ENCODE assay signal across 1 cellular context in the genomic region with DNA sequence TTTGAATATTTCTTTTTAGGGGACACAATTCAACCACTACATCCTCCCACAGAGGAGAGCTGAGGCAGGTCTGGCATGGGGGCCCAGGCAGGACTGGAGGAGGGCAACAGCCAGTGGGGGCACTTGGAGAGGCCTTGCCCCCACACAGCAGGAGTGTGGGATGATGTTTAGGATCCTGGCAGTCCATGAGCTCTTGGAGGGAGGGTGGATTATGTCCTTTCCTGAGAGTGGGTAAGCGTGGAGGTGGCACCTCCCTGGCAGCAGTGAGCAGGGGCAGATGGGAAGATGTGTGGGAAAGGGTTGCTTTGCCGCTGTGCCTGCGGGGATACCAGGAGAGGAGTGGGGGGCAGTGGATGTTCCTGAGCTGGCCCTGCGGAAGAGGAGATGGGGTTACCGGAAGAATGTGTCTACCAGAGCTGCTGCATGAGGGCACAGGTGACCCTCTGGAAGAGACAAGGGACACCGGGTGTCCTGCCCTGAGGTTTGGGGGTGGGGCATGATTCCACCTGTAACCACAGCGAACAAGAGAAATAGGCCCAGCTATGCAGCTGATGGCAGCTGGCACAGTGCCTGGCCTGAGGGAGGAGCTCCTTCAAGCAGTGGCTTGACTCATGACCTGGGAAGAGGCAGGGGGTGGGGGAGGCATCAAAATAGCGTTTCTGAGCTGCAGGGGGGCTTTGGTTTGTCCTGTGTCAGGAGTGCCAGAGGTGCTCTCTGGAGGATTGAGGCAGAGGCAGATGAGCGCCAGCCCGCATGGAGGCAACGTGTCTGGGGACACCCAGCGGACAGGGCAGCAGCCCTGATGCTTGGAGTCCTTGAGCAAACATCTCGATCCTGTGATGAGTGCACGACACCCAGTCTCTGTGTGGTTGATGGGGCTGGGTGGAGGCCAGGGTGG.
TF ChIP-seq lines count a peak whose summit lies in the region.

No MANE protein-coding gene starts in this region.

TF ChIP-seq in WTC11, 78 proteins besides CTCF, POLR2A, EP300 and RAD21 (continued from another document):
- TF ChIP-seq, protein P1, sequence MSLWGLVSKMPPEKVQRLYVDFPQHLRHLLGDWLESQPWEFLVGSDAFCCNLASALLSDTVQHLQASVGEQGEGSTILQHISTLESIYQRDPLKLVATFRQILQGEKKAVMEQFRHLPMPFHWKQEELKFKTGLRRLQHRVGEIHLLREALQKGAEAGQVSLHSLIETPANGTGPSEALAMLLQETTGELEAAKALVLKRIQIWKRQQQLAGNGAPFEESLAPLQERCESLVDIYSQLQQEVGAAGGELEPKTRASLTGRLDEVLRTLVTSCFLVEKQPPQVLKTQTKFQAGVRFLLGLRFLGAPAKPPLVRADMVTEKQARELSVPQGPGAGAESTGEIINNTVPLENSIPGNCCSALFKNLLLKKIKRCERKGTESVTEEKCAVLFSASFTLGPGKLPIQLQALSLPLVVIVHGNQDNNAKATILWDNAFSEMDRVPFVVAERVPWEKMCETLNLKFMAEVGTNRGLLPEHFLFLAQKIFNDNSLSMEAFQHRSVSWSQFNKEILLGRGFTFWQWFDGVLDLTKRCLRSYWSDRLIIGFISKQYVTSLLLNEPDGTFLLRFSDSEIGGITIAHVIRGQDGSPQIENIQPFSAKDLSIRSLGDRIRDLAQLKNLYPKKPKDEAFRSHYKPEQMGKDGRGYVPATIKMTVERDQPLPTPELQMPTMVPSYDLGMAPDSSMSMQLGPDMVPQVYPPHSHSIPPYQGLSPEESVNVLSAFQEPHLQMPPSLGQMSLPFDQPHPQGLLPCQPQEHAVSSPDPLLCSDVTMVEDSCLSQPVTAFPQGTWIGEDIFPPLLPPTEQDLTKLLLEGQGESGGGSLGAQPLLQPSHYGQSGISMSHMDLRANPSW (CRISPR knock-in tag; conservative IDR thresholded peaks at IDR 0.05; ENCODE audit: low read depth), result no peak
- no peak for TF ChIP-seq CREB1 (CRISPR knock-in tag; IDR thresholded peaks at IDR 0.05)
- no peak for TF ChIP-seq ZNF138 (CRISPR knock-in tag; conservative IDR thresholded peaks at IDR 0.05)
- TF ChIP-seq, protein P2, sequence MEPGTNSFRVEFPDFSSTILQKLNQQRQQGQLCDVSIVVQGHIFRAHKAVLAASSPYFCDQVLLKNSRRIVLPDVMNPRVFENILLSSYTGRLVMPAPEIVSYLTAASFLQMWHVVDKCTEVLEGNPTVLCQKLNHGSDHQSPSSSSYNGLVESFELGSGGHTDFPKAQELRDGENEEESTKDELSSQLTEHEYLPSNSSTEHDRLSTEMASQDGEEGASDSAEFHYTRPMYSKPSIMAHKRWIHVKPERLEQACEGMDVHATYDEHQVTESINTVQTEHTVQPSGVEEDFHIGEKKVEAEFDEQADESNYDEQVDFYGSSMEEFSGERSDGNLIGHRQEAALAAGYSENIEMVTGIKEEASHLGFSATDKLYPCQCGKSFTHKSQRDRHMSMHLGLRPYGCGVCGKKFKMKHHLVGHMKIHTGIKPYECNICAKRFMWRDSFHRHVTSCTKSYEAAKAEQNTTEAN (CRISPR knock-in tag; IDR thresholded peaks at IDR 0.05), result no peak
- TF ChIP-seq CREM (CRISPR knock-in tag; IDR thresholded peaks at IDR 0.05), result no peak
- TF ChIP-seq, protein P3, sequence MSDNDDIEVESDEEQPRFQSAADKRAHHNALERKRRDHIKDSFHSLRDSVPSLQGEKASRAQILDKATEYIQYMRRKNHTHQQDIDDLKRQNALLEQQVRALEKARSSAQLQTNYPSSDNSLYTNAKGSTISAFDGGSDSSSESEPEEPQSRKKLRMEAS (CRISPR knock-in tag; IDR thresholded peaks at IDR 0.05), result no peak
- TF ChIP-seq SP1 (CRISPR knock-in tag; conservative IDR thresholded peaks at IDR 0.05), result no peak
- TF ChIP-seq SMAD3 (CRISPR knock-in tag; IDR thresholded peaks at IDR 0.05; ENCODE audit: borderline replicate concordance), result no peak
- no peak for TF ChIP-seq GTF2I (CRISPR knock-in tag; conservative IDR thresholded peaks at IDR 0.05)
- TF ChIP-seq NFATC4 (CRISPR knock-in tag; IDR thresholded peaks at IDR 0.05), result no peak
- no peak for TF ChIP-seq TP53 (CRISPR knock-in tag; IDR thresholded peaks at IDR 0.05)
